In the genomic region with DNA sequence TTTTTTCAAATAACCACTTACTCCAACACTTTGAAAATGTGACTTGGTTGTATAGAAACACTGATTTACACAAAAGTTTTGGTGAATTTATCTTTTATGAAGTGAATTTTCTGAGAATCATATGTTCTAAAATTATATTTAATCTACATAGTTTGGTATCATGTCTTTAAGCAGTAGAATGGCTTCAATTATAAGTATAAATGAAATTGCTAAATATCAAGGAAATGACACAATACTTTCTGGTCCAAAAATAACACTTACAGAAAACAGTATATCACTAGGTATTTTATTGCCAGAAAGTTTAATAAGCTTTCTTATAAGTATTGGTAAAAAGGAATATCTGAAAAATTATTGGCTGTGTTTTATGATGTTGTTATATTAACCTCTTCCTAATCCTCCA, we compare ENCODE assay signal across 37 cellular contexts.
"Had no signal": no experiment of that assay in that cellular context is flagged by ENCODE, and none has a peak within 500 bp of the region (broad histone marks: within the 10 kb centered on the region; RNA-seq: fewer than 3 reads in every experiment).

No MANE protein-coding gene starts in this region.

- H3K9me3 ChIP-seq: adrenal gland, esophagus squamous epithelium, neutrophil, pancreas, prostate gland, sigmoid colon, upper lobe of left lung, vagina had no signal

- H3K4me3 ChIP-seq: adrenal gland, esophagus squamous epithelium, pancreas, prostate gland, sigmoid colon, smooth muscle cell, upper lobe of left lung, vagina had no signal

- H3K27ac ChIP-seq: adrenal gland, brain microvascular endothelial cell, esophagus squamous epithelium, neutrophil, pancreas, prostate gland, sigmoid colon, upper lobe of left lung, vagina, WERI-Rb-1 had no signal

- H3K9me3 Mint-ChIP-seq: endodermal cell; nephron progenitor cell; stimulated activated memory B cell treated with anti-CD40 and anti-IgM and Interleukin-4, amounts not matched to agents 10 μg/mL and 1 μg/mL and 100 μg/mL, for 72 hours; stimulated activated naive CD8-positive, alpha-beta T cell treated with anti-CD3 and anti-CD28 coated beads, Interleukin-15, amount 100 ng/mL, for 72 hours had no signal

- FAIRE-seq: keratinocyte, pancreas had no signal

- DNase-seq: activated CD4-positive, alpha-beta T cell treated with anti-CD3 and anti-CD28 coated beads for 48 hours; activated CD4-positive, alpha-beta T cell treated with anti-CD3 and anti-CD28 coated beads, Interleukin-2, amount 50 U/mL, for 48 hours; activated CD8-positive, alpha-beta memory T cell treated with anti-CD3 and anti-CD28 coated beads for 24 hours; activated effector memory CD4-positive, alpha-beta T cell treated with Interleukin-2 at 50 U/mL for 16 hours; activated naive CD4-positive, alpha-beta T cell treated with Interleukin-2 at 50 U/mL for 16 hours; adrenal gland; aorta; brain microvascular endothelial cell; endodermal cell; esophagus squamous epithelium; head of caudate nucleus; hippocampal formation; left cardiac atrium; left ventricle myocardium superior; naive B cell; nephron progenitor cell; pancreas; retina; sigmoid colon; stimulated activated CD4-positive, alpha-beta T cell treated with anti-CD3 and anti-CD28 coated beads, Interleukin-1b, Interleukin-23, amount 100 ng/mL, for 48 hours; stimulated activated CD4-positive, alpha-beta T cell treated with anti-CD3 and anti-CD28 coated beads, Interleukin-4, amount 100 ng/mL, for 4 hours; stimulated activated CD8-positive, alpha-beta memory T cell treated with anti-CD3 and anti-CD28 coated beads, Interleukin-4, amount 100 ng/mL, for 48 hours; stimulated activated naive CD8-positive, alpha-beta T cell treated with anti-CD3 and anti-CD28 coated beads, Interleukin-15, amount 100 ng/mL, for 72 hours; substantia nigra; T-helper 17 cell; T1000; upper lobe of left lung; WERI-Rb-1 had no signal

- H3K27me3 ChIP-seq: adrenal gland, brain microvascular endothelial cell, esophagus squamous epithelium, neutrophil, pancreas, sigmoid colon, upper lobe of left lung, vagina had no signal

- H3K4me1 ChIP-seq: pancreas, prostate gland had no signal

- H3K4me1 Mint-ChIP-seq: naive B cell; stimulated activated memory B cell treated with anti-CD40 and anti-IgM and Interleukin-4, amounts not matched to agents 10 μg/mL and 1 μg/mL and 100 μg/mL, for 72 hours; stimulated activated naive CD8-positive, alpha-beta T cell treated with anti-CD3 and anti-CD28 coated beads, Interleukin-15, amount 100 ng/mL, for 72 hours; T-helper 17 cell had no signal

- H3K36me3 Mint-ChIP-seq: activated naive CD8-positive, alpha-beta T cell; mesothelial cell of epicardium; naive B cell; stimulated activated memory B cell treated with anti-CD40 and anti-IgM and Interleukin-4, amounts not matched to agents 10 μg/mL and 1 μg/mL and 100 μg/mL, for 72 hours had no signal

- H3K27ac Mint-ChIP-seq: activated naive CD8-positive, alpha-beta T cell; endodermal cell; mesothelial cell of epicardium; naive B cell; nephron progenitor cell; stimulated activated memory B cell treated with anti-CD40 and anti-IgM and Interleukin-4, amounts not matched to agents 10 μg/mL and 1 μg/mL and 100 μg/mL, for 72 hours; stimulated activated naive CD8-positive, alpha-beta T cell treated with anti-CD3 and anti-CD28 coated beads, Interleukin-15, amount 100 ng/mL, for 72 hours; T-helper 17 cell had no signal

- ATAC-seq: activated CD4-positive, CD25-positive, alpha-beta regulatory T cell treated with anti-CD3 and anti-CD28 coated beads, Interleukin-2, amount 50 U/mL, for 24 hours; left cardiac atrium; left ventricle myocardium superior; pancreas; stimulated activated memory B cell treated with anti-CD40 and anti-IgM and Interleukin-4, amounts not matched to agents 10 μg/mL and 1 μg/mL and 100 μg/mL, for 72 hours; stimulated activated naive CD8-positive, alpha-beta T cell treated with anti-CD3 and anti-CD28 coated beads, Interleukin-15, amount 100 ng/mL, for 72 hours; T-helper 17 cell had no signal

- H3K36me3 ChIP-seq: adrenal gland, brain microvascular endothelial cell, esophagus squamous epithelium, neutrophil, pancreas, prostate gland, sigmoid colon, upper lobe of left lung, vagina, WERI-Rb-1 had no signal

- H3K4me2 ChIP-seq: smooth muscle cell had no signal

- H3K27me3 Mint-ChIP-seq: activated naive CD8-positive, alpha-beta T cell had no signal

- H3K4me3 Mint-ChIP-seq: activated naive CD8-positive, alpha-beta T cell; endodermal cell; mesothelial cell of epicardium; naive B cell; nephron progenitor cell; stimulated activated memory B cell treated with anti-CD40 and anti-IgM and Interleukin-4, amounts not matched to agents 10 μg/mL and 1 μg/mL and 100 μg/mL, for 72 hours; stimulated activated naive CD8-positive, alpha-beta T cell treated with anti-CD3 and anti-CD28 coated beads, Interleukin-15, amount 100 ng/mL, for 72 hours; T-helper 17 cell had no signal
